In genomic region chr2:5748391-5748790, GRCh38 we compare ENCODE assay signal across 26 cellular contexts. TPM values are rescaled to one million over a fixed set of nuclear protein-coding genes. Genes with fewer than 3 reads are reported as not detected.
"Had no signal": no experiment of that assay in that cellular context is flagged by ENCODE, and none has a peak within 500 bp of the region (broad histone marks: within the 10 kb centered on the region; RNA-seq: fewer than 3 reads in every experiment).

No MANE protein-coding gene starts in this region.

- H3K4me1 ChIP-seq: colonic mucosa, esophagus muscularis mucosa, esophagus squamous epithelium, foreskin keratinocyte, gastrocnemius medialis, gastroesophageal sphincter, heart left ventricle had no signal

- H3K9me3 ChIP-seq: colonic mucosa, esophagus muscularis mucosa, esophagus squamous epithelium, gastrocnemius medialis, gastroesophageal sphincter, heart left ventricle, heart right ventricle had no signal

- DNase-seq: colonic mucosa; cortex of kidney; dermis blood vessel endothelial cell; dorsolateral prefrontal cortex; effector CD4-positive, alpha-beta T cell; effector CD8-positive, alpha-beta T cell; effector memory CD4-positive, alpha-beta T cell; effector memory CD8-positive, alpha-beta T cell; endodermal cell; erythroblast; esophagus squamous epithelium; foreskin fibroblast; foreskin keratinocyte; gastrocnemius medialis; glutamatergic neuron; head of caudate nucleus; heart left ventricle; heart right ventricle had no signal

- ATAC-seq: effector memory CD8-positive, alpha-beta T cell; esophagus mucosa; foreskin keratinocyte; gastrocnemius medialis; gastroesophageal sphincter had no signal

- H3K27ac ChIP-seq: colonic mucosa, coronary artery, dorsolateral prefrontal cortex, epithelial cell of prostate, esophagus muscularis mucosa, esophagus squamous epithelium, foreskin keratinocyte, gastrocnemius medialis, gastroesophageal sphincter, heart left ventricle, heart right ventricle had no signal

- H3K36me3 ChIP-seq: colonic mucosa, esophagus muscularis mucosa, esophagus squamous epithelium, gastrocnemius medialis, gastroesophageal sphincter, heart left ventricle, heart right ventricle had no signal

- H3K27me3 ChIP-seq: colonic mucosa, esophagus squamous epithelium, foreskin keratinocyte, gastrocnemius medialis, heart right ventricle had no signal

- H3K4me3 ChIP-seq: colonic mucosa, coronary artery, dorsolateral prefrontal cortex, esophagus muscularis mucosa, esophagus squamous epithelium, gastrocnemius medialis, gastroesophageal sphincter, heart left ventricle, heart right ventricle had no signal

RNA-seq across cellular contexts. Expression of gene SOX11, which starts 56.2 kb away (rescaled TPM):
- total RNA-seq: dermis blood vessel endothelial cell, dermis microvascular lymphatic vessel endothelial cell, endothelial cell of umbilical vein, esophagus mucosa, esophagus squamous epithelium, gastrocnemius medialis had no signal
- polyA plus RNA-seq: endothelial cell of umbilical vein, esophagus had no signal
